Comparison of ENCODE assay signal across 1 cellular context in genomic region chr3:101632586-101632985, GRCh38.
TF ChIP-seq lines count a peak whose summit lies in the region.

No MANE protein-coding gene starts in this region.

TF ChIP-seq in K562, 482 proteins besides CTCF, POLR2A, EP300 and RAD21:
- no peak for TF ChIP-seq SOX6 (IDR thresholded peaks at IDR 0.05)
- 0 out of 2 replicates have a peak, but pooled peaks have one; percentile 1 for TF ChIP-seq ZFX (CRISPR knock-in tag; IDR thresholded peaks at IDR 0.05)
